In the genomic region with DNA sequence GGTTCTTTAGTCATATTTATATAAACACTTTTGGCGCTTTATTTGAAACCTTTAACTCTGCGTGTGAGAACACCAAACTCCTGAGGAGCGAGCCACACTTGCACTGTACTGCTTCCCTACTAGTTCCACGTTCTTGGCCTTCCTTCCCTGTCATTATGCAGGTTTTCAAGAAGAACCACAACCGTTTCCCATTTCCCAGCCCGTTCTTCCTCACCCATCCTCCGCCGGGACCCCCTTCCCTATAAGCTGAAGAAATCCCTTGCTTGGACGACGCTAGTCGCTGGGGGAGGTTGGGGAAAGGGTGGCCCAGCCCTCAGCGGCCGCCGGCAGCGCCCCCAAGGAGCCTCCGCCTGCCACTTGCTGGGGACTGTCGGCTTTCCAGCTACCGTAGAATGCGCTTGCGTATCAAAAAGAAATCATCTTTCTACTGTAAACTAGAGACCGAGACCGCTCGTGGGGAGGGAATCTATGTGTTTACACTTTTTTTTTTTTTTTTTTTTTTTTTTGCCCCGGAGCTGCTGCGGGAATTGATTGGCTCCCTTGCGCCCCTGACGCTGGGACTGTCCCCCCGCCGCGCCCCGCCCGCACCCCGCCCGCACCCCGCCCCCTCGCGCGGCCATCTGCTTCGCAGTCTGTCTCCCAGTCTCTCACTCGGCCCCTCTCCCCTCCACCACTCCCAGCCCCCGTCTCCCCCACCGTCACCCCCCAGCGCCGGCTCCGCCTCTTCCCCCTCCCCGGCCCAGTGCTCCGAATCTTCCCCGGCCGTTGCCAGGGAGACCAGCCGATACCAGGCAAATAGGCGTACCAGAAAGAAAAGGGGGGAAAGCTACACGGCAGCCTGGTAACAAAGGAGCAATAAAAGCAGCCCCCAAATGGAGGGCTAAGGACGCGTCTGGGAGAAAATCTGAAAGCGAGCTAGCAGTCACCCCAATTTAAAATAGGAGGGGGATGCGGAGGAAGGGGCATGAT, we compare ENCODE assay signal across 8 cellular contexts. TPM values are rescaled to one million over a fixed set of nuclear protein-coding genes. Genes with fewer than 3 reads are reported as not detected.
DNase-seq lines count a peak whose midpoint lies in the region; ATAC-seq lines count a peak whose summit lies in the region.

No MANE protein-coding gene starts in this region.

- peaks cover 14% of the 10 kb centered on the region for H3K4me1 Mint-ChIP-seq in activated CD4-positive, alpha-beta T cell treated with anti-CD3 and anti-CD28 coated beads, Interleukin-2, amount 10 ng/mL, durations not matched to agents 24 days and 14 days

- no peak for ATAC-seq in GM21515 (IDR thresholded peaks at IDR 0.05; ENCODE audit: unreplicated experiment)

- H3K27me3 ChIP-seq in HUES6 (ENCODE audit: control insufficient read depth, insufficient read depth, low read length) = peaks cover 50% of the 10 kb centered on the region

- H3K4me1 ChIP-seq in HUES6 (ENCODE audit: control insufficient read depth, insufficient read depth, low read length) = peaks cover 4% of the 10 kb centered on the region; the same call in 1 of the 2 replicates

- H3K9me3 ChIP-seq in HUES6 (ENCODE audit: control insufficient read depth, insufficient read depth, low read depth, low read length) = no peaks in the 10 kb centered on the region

- peaks cover 13% of the 10 kb centered on the region for H3K9me3 Mint-ChIP-seq in activated CD4-positive, alpha-beta T cell treated with anti-CD3 and anti-CD28 coated beads, Interleukin-2, amount 10 ng/mL, durations not matched to agents 24 days and 14 days

- peaks cover 44% of the 10 kb centered on the region for H3K27me3 Mint-ChIP-seq in activated CD4-positive, alpha-beta T cell treated with anti-CD3 and anti-CD28 coated beads, Interleukin-2, amount 10 ng/mL, durations not matched to agents 24 days and 14 days

- peak; percentile 60 for DNase-seq in activated CD4-positive, alpha-beta T cell treated with anti-CD3 and anti-CD28 coated beads, Interleukin-2, amount 10 ng/mL, durations not matched to agents 24 days and 14 days
- DNase-seq in activated CD4-positive, alpha-beta T cell treated with anti-CD3 and anti-CD28 coated beads, Interleukin-2, amount 50 U/mL, for 1 hour = no peak
- DNase-seq in OCI-M1 (lab: John Stamatoyannopoulos, UW) = peak; percentile 80
- peak; percentile 86 for DNase-seq in cerebellar cortex (ENCODE audit: low spot score)
- peak; percentile 77 for DNase-seq in iPS-NIHi7 (ENCODE audit: extremely low spot score)
- no peak for DNase-seq in skeletal muscle cell (ENCODE audit: low read depth)

- peak overlapping the region; percentile 93 for H3K4me3 ChIP-seq in HUES6 (ENCODE audit: low read depth, low read length)
- H3K4me3 ChIP-seq in skeletal muscle cell (ENCODE audit: low read depth, low read length) = peak overlapping the region; percentile 100

- no peaks in the 10 kb centered on the region for H3K36me3 Mint-ChIP-seq in activated CD4-positive, alpha-beta T cell treated with anti-CD3 and anti-CD28 coated beads, Interleukin-2, amount 10 ng/mL, durations not matched to agents 24 days and 14 days (ENCODE audit: low read depth)

- H3K4me3 Mint-ChIP-seq in activated CD4-positive, alpha-beta T cell treated with anti-CD3 and anti-CD28 coated beads, Interleukin-2, amount 10 ng/mL, durations not matched to agents 24 days and 14 days = peak overlapping the region; percentile 36

- H3K36me3 ChIP-seq in HUES6 (ENCODE audit: control insufficient read depth, insufficient read depth, low read length) = no peaks in the 10 kb centered on the region

- no peak overlapping the region for H3K27ac ChIP-seq in HUES6 (ENCODE audit: low read depth, low read length)

- no peak overlapping the region for H3K27ac Mint-ChIP-seq in activated CD4-positive, alpha-beta T cell treated with anti-CD3 and anti-CD28 coated beads, Interleukin-2, amount 10 ng/mL, durations not matched to agents 24 days and 14 days

- peak overlapping the region; percentile 96 for H3K9ac ChIP-seq in HUES6 (ENCODE audit: low read length)

- intact Hi-C loops in activated CD4-positive, alpha-beta T cell treated with anti-CD3 and anti-CD28 coated beads, Interleukin-2, amount 10 ng/mL, durations not matched to agents 24 days and 14 days (cut with micrococcal nuclease) = loop anchor here (5.0 kb wide), 1 partner anchor 223 kb away; no protein-coding TSS in a partner anchor

RNA-seq across cellular contexts. Expression of gene MARCKS, which starts 2.3 kb away (rescaled TPM):
- 0.05 TPM in 1 of 2 replicates, not detected in the other for total RNA-seq in activated CD4-positive, alpha-beta T cell treated with anti-CD3 and anti-CD28 coated beads, Interleukin-2, amount 10 ng/mL, durations not matched to agents 24 days and 14 days

Comparison
In these comparisons a context has a peak if more than half of its experiments do, and no peak if none do; other contexts are left out.
1. DNase-seq: peak in activated CD4-positive, alpha-beta T cell treated with anti-CD3 and anti-CD28 coated beads, Interleukin-2, amount 10 ng/mL, durations not matched to agents 24 days and 14 days (single experiment), OCI-M1 (single experiment), cerebellar cortex (single experiment) and iPS-NIHi7 (single experiment); none in activated CD4-positive, alpha-beta T cell treated with anti-CD3 and anti-CD28 coated beads, Interleukin-2, amount 50 U/mL, for 1 hour (single experiment) and skeletal muscle cell (single experiment).